In the genomic region with DNA sequence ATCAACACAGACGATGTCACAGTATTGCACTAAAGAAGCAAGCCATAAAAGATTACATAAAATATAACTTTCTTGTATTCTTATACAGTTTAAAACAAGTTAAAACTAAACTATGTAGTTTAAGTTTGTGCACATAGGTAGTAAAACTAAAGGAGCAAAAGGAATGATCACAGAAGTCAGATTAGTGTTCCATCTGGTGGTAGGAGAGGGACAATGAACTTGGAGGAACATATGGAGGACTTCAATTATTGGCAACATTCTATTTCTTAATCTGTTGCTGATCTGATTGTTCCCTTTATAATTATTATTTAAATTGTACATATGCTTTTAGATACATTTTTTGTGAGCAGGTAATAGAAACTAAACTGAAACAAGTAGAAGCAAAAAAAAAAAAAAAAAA, we compare ENCODE assay signal across 5 cellular contexts. TPM values are rescaled to one million over a fixed set of nuclear protein-coding genes. Genes with fewer than 3 reads are reported as not detected.
"Had no signal": no experiment of that assay in that cellular context is flagged by ENCODE, and none has a peak within 500 bp of the region (broad histone marks: within the 10 kb centered on the region; RNA-seq: fewer than 3 reads in every experiment).

No MANE protein-coding gene starts in this region.

RNA-seq across cellular contexts. Expression of gene CTAGE15, which starts 5.6 kb away (rescaled TPM):
- total RNA-seq: NCI-H460, OCI-LY7, Right ventricle myocardium inferior, SJCRH30, SK-MEL-5 had no signal
